ENCODE assay signal across 11 cellular contexts in the genomic region with DNA sequence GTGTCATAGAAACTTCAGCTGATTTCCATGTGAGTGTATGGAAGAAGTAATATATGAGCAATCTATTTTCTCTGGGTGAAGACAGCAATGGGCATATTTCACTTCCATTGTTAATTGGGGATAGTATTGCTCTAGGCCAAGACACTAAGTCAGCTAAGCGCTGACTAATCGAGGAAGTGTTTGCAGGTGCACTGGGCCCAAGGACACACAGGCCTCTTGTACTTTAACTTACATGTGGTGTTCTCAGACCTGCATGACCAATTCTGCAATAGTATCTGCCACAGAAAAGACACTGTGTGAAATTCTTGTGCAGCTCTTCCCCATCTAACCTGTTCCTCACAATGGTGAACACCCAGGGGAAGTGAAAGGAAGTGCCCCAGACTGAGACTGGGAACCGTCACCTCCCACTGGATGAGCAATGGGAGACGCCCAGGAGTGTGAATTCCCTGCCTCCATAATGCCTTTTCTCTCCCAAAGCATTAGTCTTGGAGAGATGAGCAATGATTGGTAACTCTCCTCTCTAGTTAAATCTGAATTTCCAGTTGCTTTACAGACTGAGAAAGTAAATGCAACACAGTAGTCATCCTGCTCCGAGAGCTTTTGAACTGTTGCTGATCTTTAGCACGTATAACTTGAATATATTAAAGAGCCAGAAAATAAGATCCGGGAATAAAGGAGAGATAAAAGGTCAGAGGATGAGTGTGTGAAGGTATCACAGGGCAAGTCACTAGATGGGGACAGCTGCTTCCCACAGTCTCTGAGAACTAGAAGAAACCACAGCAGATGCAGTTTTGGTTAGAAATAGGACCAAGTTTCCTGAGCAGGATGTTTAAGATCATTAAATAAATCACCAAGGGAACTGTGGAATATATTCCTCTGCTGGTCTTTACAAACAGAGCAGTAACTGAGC.
DNase-seq lines count a peak whose midpoint lies in the region; ATAC-seq and TF ChIP-seq lines count a peak whose summit lies in the region.
"Had no signal": no experiment of that assay in that cellular context is flagged by ENCODE, and none has a peak within 500 bp of the region (broad histone marks: within the 10 kb centered on the region; RNA-seq: fewer than 3 reads in every experiment).

No MANE protein-coding gene starts in this region.

- H3K36me3 ChIP-seq in skeletal muscle satellite cell (ENCODE audit: insufficient read depth, low read length) = no peaks in the 10 kb centered on the region
- peaks cover 0 to 23% of the 10 kb centered on the region in 2 donors for H3K36me3 ChIP-seq in ascending aorta
- H3K36me3 ChIP-seq: left ventricle myocardium inferior, right lobe of liver had no signal

- no peak overlapping the region for H3K27ac ChIP-seq in ascending aorta
- H3K27ac ChIP-seq: left ventricle myocardium inferior, right lobe of liver had no signal

- no peak for TF ChIP-seq CTCF in ascending aorta (IDR thresholded peaks at IDR 0.05)

- H3K27ac Mint-ChIP-seq in activated T-helper 17 cell treated with anti-CD3 and anti-CD28 coated beads, Interleukin-2, amount 50 U/mL, for 72 hours = peak overlapping the region; percentile 68
- H3K27ac Mint-ChIP-seq in T-cell = no peak overlapping the region
- H3K27ac Mint-ChIP-seq: T-helper 1 cell treated with Interleukin-12 subunit alpha and Interleukin-12 subunit beta and Interleukin-4 antibody, amounts not matched to agents 30 μg/mL and 1 μg/mL, for 36 hours had no signal

- no peaks in the 10 kb centered on the region for H3K27me3 ChIP-seq in skeletal muscle satellite cell (ENCODE audit: control insufficient read depth, insufficient read depth, low read length)
- H3K27me3 ChIP-seq in ascending aorta = no peaks in the 10 kb centered on the region
- H3K27me3 ChIP-seq: right lobe of liver had no signal

- CTCF ChIA-PET in T-cell (lab: Charles Lee) = interaction anchor here in 1 of 2 donors (1.4 kb wide), 1 partner anchor 108 kb away, joined by 3 read pairs; no protein-coding TSS in a partner anchor

- POLR2A ChIA-PET in T-cell (lab: Charles Lee) = interaction anchor here in 1 of 2 donors (0.7 kb wide), 1 partner anchor 44 kb away, joined by 4 read pairs; no protein-coding TSS in a partner anchor

- no peaks in the 10 kb centered on the region for H3K36me3 Mint-ChIP-seq in activated T-helper 17 cell treated with anti-CD3 and anti-CD28 coated beads, Interleukin-2, amount 50 U/mL, for 72 hours (ENCODE audit: low read depth)
- H3K36me3 Mint-ChIP-seq in T-cell = peaks cover 10% of the 10 kb centered on the region

- H3K4me1 ChIP-seq in skeletal muscle satellite cell (ENCODE audit: control insufficient read depth, insufficient read depth, low read length) (peaks cover 29% of the 10 kb centered on the region), ascending aorta (no peaks in the 10 kb centered on the region)
- H3K4me1 ChIP-seq: left ventricle myocardium inferior, right lobe of liver had no signal

- intact Hi-C loops in ascending aorta (cut with DNase I) = no loop called here

- H3K4me3 ChIP-seq in skeletal muscle satellite cell (ENCODE audit: low read length) = no peak overlapping the region
- no peak overlapping the region for H3K4me3 ChIP-seq in ascending aorta
- H3K4me3 ChIP-seq: left ventricle myocardium inferior, right lobe of liver had no signal

- H3K4me2 ChIP-seq in skeletal muscle satellite cell (ENCODE audit: low read length) = peak overlapping the region; percentile 12

- H3K9ac ChIP-seq in skeletal muscle satellite cell (ENCODE audit: low read depth, low read length) = peak overlapping the region; percentile 30

- no peaks in the 10 kb centered on the region for H3K27me3 Mint-ChIP-seq in activated T-helper 17 cell treated with anti-CD3 and anti-CD28 coated beads, Interleukin-2, amount 50 U/mL, for 72 hours
- no peaks in the 10 kb centered on the region for H3K27me3 Mint-ChIP-seq in T-cell

- ATAC-seq in GM18909 (IDR thresholded peaks at IDR 0.05; ENCODE audit: poor library complexity, unreplicated experiment) = peak; percentile 60
- peak; percentile 65 for ATAC-seq in HG03064 (IDR thresholded peaks at IDR 0.05; ENCODE audit: low read depth, unreplicated experiment)
- peak; percentile 80 for ATAC-seq in activated T-helper 17 cell treated with anti-CD3 and anti-CD28 coated beads, Interleukin-2, amount 50 U/mL, for 72 hours (replicated peaks)
- no peak for ATAC-seq in HG03520 (IDR thresholded peaks at IDR 0.05; ENCODE audit: unreplicated experiment)
- ATAC-seq in T-cell (replicated peaks in 1 of 4) = no peak
- ATAC-seq: right lobe of liver had no signal

- peaks cover 12% of the 10 kb centered on the region for H3K4me1 Mint-ChIP-seq in activated T-helper 17 cell treated with anti-CD3 and anti-CD28 coated beads, Interleukin-2, amount 50 U/mL, for 72 hours
- peaks cover 9 to 15% (median 13%) of the 10 kb centered on the region in 3 donors for H3K4me1 Mint-ChIP-seq in T-cell

- no peaks in the 10 kb centered on the region for H3K9me3 Mint-ChIP-seq in activated T-helper 17 cell treated with anti-CD3 and anti-CD28 coated beads, Interleukin-2, amount 50 U/mL, for 72 hours
- H3K9me3 Mint-ChIP-seq in T-cell = no peaks in the 10 kb centered on the region
- H3K9me3 Mint-ChIP-seq: T-helper 1 cell treated with Interleukin-12 subunit alpha and Interleukin-12 subunit beta and Interleukin-4 antibody, amounts not matched to agents 30 μg/mL and 1 μg/mL, for 36 hours had no signal

- H3K9me3 ChIP-seq in skeletal muscle satellite cell (replicated peaks; ENCODE audit: low read length) = no peaks in the 10 kb centered on the region
- H3K9me3 ChIP-seq in ascending aorta = no peaks in the 10 kb centered on the region
- H3K9me3 ChIP-seq: left ventricle myocardium inferior, right lobe of liver had no signal

- H3K4me3 Mint-ChIP-seq in activated T-helper 17 cell treated with anti-CD3 and anti-CD28 coated beads, Interleukin-2, amount 50 U/mL, for 72 hours = peak overlapping the region; percentile 34
- H3K4me3 Mint-ChIP-seq in T-cell = no peak overlapping the region
- H3K4me3 Mint-ChIP-seq: T-helper 1 cell treated with Interleukin-12 subunit alpha and Interleukin-12 subunit beta and Interleukin-4 antibody, amounts not matched to agents 30 μg/mL and 1 μg/mL, for 36 hours had no signal

- DNase-seq in ascending aorta (ENCODE audit: low spot score in 2 of 2) = no peak
- no peak for DNase-seq in T-cell
- DNase-seq: activated gamma-delta T cell treated with Interleukin-2 at 50 U/mL for 16 hours, left ventricle myocardium inferior, right lobe of liver had no signal

Comparison
In these comparisons a context has a peak if more than half of its experiments do, and no peak if none do; other contexts are left out.
1. ATAC-seq: peak in GM18909 (single experiment), HG03064 (single experiment) and activated T-helper 17 cell treated with anti-CD3 and anti-CD28 coated beads, Interleukin-2, amount 50 U/mL, for 72 hours (single experiment); none in HG03520 (single experiment) and T-cell (0 of 4).